10 cellular contexts compared by ENCODE assay signal in genomic region chr2:138922973-138923563, GRCh38.
DNase-seq lines count a peak whose midpoint lies in the region; ATAC-seq, FAIRE-seq and TF ChIP-seq lines count a peak whose summit lies in the region.
"Had no signal": no experiment of that assay in that cellular context is flagged by ENCODE, and none has a peak within 500 bp of the region (broad histone marks: within the 10 kb centered on the region; RNA-seq: fewer than 3 reads in every experiment).

No MANE protein-coding gene starts in this region.

- no peaks in the 10 kb centered on the region for H3K36me3 ChIP-seq in heart left ventricle

- intact Hi-C loops in heart left ventricle (cut with DNase I) (no loop called here), cardiac septum (cut with DNase I) (no loop called here)

- no peak for FAIRE-seq in GM12891 (lab: Jason Lieb, UNC)

- H3K27me3 Mint-ChIP-seq in endothelial cell (ENCODE audit: unreplicated experiment) (no peaks in the 10 kb centered on the region), type B pancreatic cell (peaks cover 2% of the 10 kb centered on the region)
- no peaks in the 10 kb centered on the region for H3K27me3 Mint-ChIP-seq in activated CD8-positive, alpha-beta memory T cell treated with anti-CD3 and anti-CD28 coated beads, Interleukin-2, amount 10 ng/mL, durations not matched to agents 7 days and 5 days
- H3K27me3 Mint-ChIP-seq: activated naive CD8-positive, alpha-beta T cell treated with anti-CD3 and anti-CD28 coated beads, Interleukin-2, amount 10 ng/mL, durations not matched to agents 7 days and 5 days; IgD-negative memory B cell had no signal

- H3K4me1 Mint-ChIP-seq in endothelial cell (ENCODE audit: unreplicated experiment): peaks cover 7% of the 10 kb centered on the region
- peaks cover 19% of the 10 kb centered on the region for H3K4me1 Mint-ChIP-seq in type B pancreatic cell (ENCODE audit: unreplicated experiment)
- no peaks in the 10 kb centered on the region for H3K4me1 Mint-ChIP-seq in activated CD8-positive, alpha-beta memory T cell treated with anti-CD3 and anti-CD28 coated beads, Interleukin-2, amount 10 ng/mL, durations not matched to agents 7 days and 5 days
- H3K4me1 Mint-ChIP-seq: activated naive CD8-positive, alpha-beta T cell treated with anti-CD3 and anti-CD28 coated beads, Interleukin-2, amount 10 ng/mL, durations not matched to agents 7 days and 5 days; IgD-negative memory B cell had no signal

- H3K4me3 Mint-ChIP-seq in endothelial cell (ENCODE audit: unreplicated experiment) (no peak overlapping the region), type B pancreatic cell (no peak overlapping the region)
- H3K4me3 Mint-ChIP-seq in activated CD8-positive, alpha-beta memory T cell treated with anti-CD3 and anti-CD28 coated beads, Interleukin-2, amount 10 ng/mL, durations not matched to agents 7 days and 5 days: no peak overlapping the region
- H3K4me3 Mint-ChIP-seq: activated naive CD8-positive, alpha-beta T cell treated with anti-CD3 and anti-CD28 coated beads, Interleukin-2, amount 10 ng/mL, durations not matched to agents 7 days and 5 days had no signal

- TF ChIP-seq CTCF in heart left ventricle (IDR thresholded peaks at IDR 0.05) (peak in 7 of 12 donors; percentile 5 to 47 (median 21)), endothelial cell (IDR thresholded peaks at IDR 0.05; ENCODE audit: unreplicated experiment) (peak; percentile 46), type B pancreatic cell (conservative IDR thresholded peaks at IDR 0.05) (peak; percentile 82)

- no peaks in the 10 kb centered on the region for H3K4me1 ChIP-seq in heart left ventricle

- no peaks in the 10 kb centered on the region for H3K27me3 ChIP-seq in heart left ventricle

- ATAC-seq in heart left ventricle (no peak), GM21786 (IDR thresholded peaks at IDR 0.05; ENCODE audit: unreplicated experiment) (no peak)
- ATAC-seq in activated CD8-positive, alpha-beta memory T cell treated with anti-CD3 and anti-CD28 coated beads, Interleukin-2, amount 10 ng/mL, durations not matched to agents 7 days and 5 days: no peak

- H3K36me3 Mint-ChIP-seq in endothelial cell (ENCODE audit: low read depth, unreplicated experiment): no peaks in the 10 kb centered on the region
- no peaks in the 10 kb centered on the region for H3K36me3 Mint-ChIP-seq in type B pancreatic cell
- no peaks in the 10 kb centered on the region for H3K36me3 Mint-ChIP-seq in activated CD8-positive, alpha-beta memory T cell treated with anti-CD3 and anti-CD28 coated beads, Interleukin-2, amount 10 ng/mL, durations not matched to agents 7 days and 5 days
- H3K36me3 Mint-ChIP-seq: activated naive CD8-positive, alpha-beta T cell treated with anti-CD3 and anti-CD28 coated beads, Interleukin-2, amount 10 ng/mL, durations not matched to agents 7 days and 5 days; IgD-negative memory B cell had no signal

- H3K9me3 Mint-ChIP-seq in endothelial cell (ENCODE audit: unreplicated experiment) (no peaks in the 10 kb centered on the region), type B pancreatic cell (no peaks in the 10 kb centered on the region)
- no peaks in the 10 kb centered on the region for H3K9me3 Mint-ChIP-seq in activated CD8-positive, alpha-beta memory T cell treated with anti-CD3 and anti-CD28 coated beads, Interleukin-2, amount 10 ng/mL, durations not matched to agents 7 days and 5 days (ENCODE audit: low read depth)
- H3K9me3 Mint-ChIP-seq: activated naive CD8-positive, alpha-beta T cell treated with anti-CD3 and anti-CD28 coated beads, Interleukin-2, amount 10 ng/mL, durations not matched to agents 7 days and 5 days had no signal

- TF ChIP-seq POLR2A in heart left ventricle (IDR thresholded peaks at IDR 0.05): no peak
- no peak for TF ChIP-seq POLR2A in GM12891 (IDR thresholded peaks at IDR 0.05; ENCODE audit: low read depth, low read length)

- DNase-seq in heart left ventricle: no peak
- DNase-seq in cardiac septum (ENCODE audit: low spot score): no peak
- peak; percentile 47 for DNase-seq in NCI-H82 treated with DMSO at 0.1 percent for 48 hours (lab: John Stamatoyannopoulos, UW; ENCODE audit: unreplicated experiment)
- DNase-seq in endothelial cell (ENCODE audit: low spot score): no peak
- DNase-seq in type B pancreatic cell (ENCODE audit: extremely low spot score, unreplicated experiment): no peak
- no peak for DNase-seq in activated CD8-positive, alpha-beta memory T cell treated with anti-CD3 and anti-CD28 coated beads, Interleukin-2, amount 10 ng/mL, durations not matched to agents 7 days and 5 days
- DNase-seq in GM12891 (ENCODE audit: insufficient read length, low spot score): no peak
- DNase-seq: activated naive CD8-positive, alpha-beta T cell treated with anti-CD3 and anti-CD28 coated beads, Interleukin-2, amount 10 ng/mL, durations not matched to agents 7 days and 5 days had no signal

- H3K9me3 ChIP-seq in heart left ventricle: no peaks in the 10 kb centered on the region

- WGBS in heart left ventricle, 4 donors: 31 to 40% (median 38%) methylated on average over 2 of the region's 2 CpGs

- H3K27ac Mint-ChIP-seq in endothelial cell (ENCODE audit: unreplicated experiment): no peak overlapping the region
- no peak overlapping the region for H3K27ac Mint-ChIP-seq in type B pancreatic cell
- H3K27ac Mint-ChIP-seq in activated CD8-positive, alpha-beta memory T cell treated with anti-CD3 and anti-CD28 coated beads, Interleukin-2, amount 10 ng/mL, durations not matched to agents 7 days and 5 days: no peak overlapping the region
- H3K27ac Mint-ChIP-seq: activated naive CD8-positive, alpha-beta T cell treated with anti-CD3 and anti-CD28 coated beads, Interleukin-2, amount 10 ng/mL, durations not matched to agents 7 days and 5 days; IgD-negative memory B cell had no signal

- CTCF ChIA-PET in activated CD8-positive, alpha-beta memory T cell treated with anti-CD3 and anti-CD28 coated beads, Interleukin-2, amount 10 ng/mL, durations not matched to agents 7 days and 5 days (lab: Charles Lee): no interaction called here

- no peak overlapping the region for H3K4me3 ChIP-seq in heart left ventricle

- H3K27ac ChIP-seq in heart left ventricle: no peak overlapping the region

TF ChIP-seq in GM12891, 5 proteins besides CTCF, POLR2A, EP300 and RAD21:
- TF ChIP-seq POLR2AphosphoS5 (IDR thresholded peaks at IDR 0.05; ENCODE audit: low read depth, low read length): no peak
- no peak for TF ChIP-seq PAX5 (IDR thresholded peaks at IDR 0.05; ENCODE audit: insufficient read depth, low read length, severe bottlenecking)
- no peak for TF ChIP-seq SPI1 (IDR thresholded peaks at IDR 0.05; ENCODE audit: low read depth, low read length)
- TF ChIP-seq TAF1 (IDR thresholded peaks at IDR 0.05; ENCODE audit: low read depth, low read length): no peak

Comparison
In these comparisons a context has a peak if more than half of its experiments do, and no peak if none do; other contexts are left out.
1. CTCF ChIP-seq: peak in every context shown above with its lines; median percentile 82 in type B pancreatic cell; 46 in endothelial cell; 21 in heart left ventricle.